In genomic region chr5:98768160-98769005, GRCh38 we compare ENCODE assay signal across 8 cellular contexts. TPM values are rescaled to one million over a fixed set of nuclear protein-coding genes. Genes with fewer than 3 reads are reported as not detected.
DNase-seq lines count a peak whose midpoint lies in the region; ATAC-seq and TF ChIP-seq lines count a peak whose summit lies in the region.

No MANE protein-coding gene starts in this region.

- peak overlapping the region; percentile 54 to 85 for H3K27ac ChIP-seq in esophagus (ENCODE audit: low read depth in 2 of 2, low read length in 1 of 2)

- WGBS in esophagus, 2 donors: 0 to 1% methylated on average over 41 of the region's 41 CpGs

- H3K4me3 ChIP-seq in AG09309 (ENCODE audit: control insufficient read depth, low read depth, low read length): peak overlapping the region; percentile 97
- peak overlapping the region; percentile 62 to 74 for H3K4me3 ChIP-seq in esophagus (ENCODE audit: low read depth in 1 of 2, low read length in 2 of 2)
- peak overlapping the region; percentile 47 for H3K4me3 ChIP-seq in mononuclear cell (ENCODE audit: low read length)

- H3K4me1 ChIP-seq in esophagus (ENCODE audit: control insufficient read depth in 2 of 2, insufficient read depth in 2 of 2, low read length in 1 of 2) (peaks cover 0 to 5% of the 10 kb centered on the region in 2 donors), mononuclear cell (ENCODE audit: insufficient read depth, low read length) (peaks cover 46% of the 10 kb centered on the region)

- peak; percentile 43 for ATAC-seq in HG02884 (IDR thresholded peaks at IDR 0.05; ENCODE audit: unreplicated experiment)

- DNase-seq in AG09309 (ENCODE audit: low read depth) (no peak), GM13976 (ENCODE audit: low spot score) (peak; percentile 53), NCI-H187 treated with DMSO at 0.1 percent for 48 hours (lab: John Stamatoyannopoulos, UW) (peak; percentile 44), superior temporal gyrus (ENCODE audit: extremely low spot score) (peak; percentile 89)
- DNase-seq in activated CD4-positive, alpha-beta T cell treated with anti-CD3 and anti-CD28 coated beads, Interleukin-2, amount 50 U/mL, for 1 hour: peak; percentile 25

- no peaks in the 10 kb centered on the region for H3K36me3 ChIP-seq in esophagus (ENCODE audit: control insufficient read depth in 2 of 2, insufficient read depth in 2 of 2, low read length in 1 of 2)

- TF ChIP-seq CTCF in AG09309 (IDR thresholded peaks at IDR 0.05; ENCODE audit: control insufficient read depth, insufficient read depth, low read depth, low read length, missing control alignments) (peak; percentile 97), GM13976 (IDR thresholded peaks at IDR 0.05; ENCODE audit: borderline replicate concordance, control extremely low read depth, extremely low read depth, insufficient read depth, missing control alignments) (peak; percentile 80)

- in situ Hi-C loops in GM13976 (cut with MboI; ENCODE audit: low sequenced_read_pairs, unreplicated experiment): no loop called here

- H3K9me3 ChIP-seq in esophagus (ENCODE audit: control insufficient read depth in 2 of 2, insufficient read depth in 1 of 2, low read depth in 1 of 2, low read length in 1 of 2): peaks cover 0 to 3% of the 10 kb centered on the region in 2 donors
- H3K9me3 ChIP-seq in mononuclear cell (ENCODE audit: low read depth, low read length): no peaks in the 10 kb centered on the region

- H3K27me3 ChIP-seq in esophagus (ENCODE audit: control insufficient read depth in 1 of 2, insufficient read depth in 2 of 2, low read length in 2 of 2): peaks cover 0 to 3% of the 10 kb centered on the region in 2 donors
- peaks cover 87% of the 10 kb centered on the region for H3K27me3 ChIP-seq in mononuclear cell (ENCODE audit: insufficient read depth, low read length)

RNA-seq across cellular contexts. Expression of gene RGMB, which starts 5.1 kb away (rescaled TPM):
- 1 to 10 TPM; 2.6 to 7.9 TPM for polyA plus RNA-seq in esophagus
- total RNA-seq in mononuclear cell: 21.3 TPM

Comparison
In these comparisons a context has a peak if more than half of its experiments do, and no peak if none do; other contexts are left out.
1. H3K4me3 ChIP-seq: peak in every context shown above with its lines; median percentile 97 in AG09309; 68 in esophagus; 47 in mononuclear cell.